23 cellular contexts compared by ENCODE assay signal in genomic region chr2:169968767-169969166, GRCh38.
DNase-seq lines count a peak whose midpoint lies in the region; ATAC-seq, FAIRE-seq and TF ChIP-seq lines count a peak whose summit lies in the region.
"Had no signal": no experiment of that assay in that cellular context is flagged by ENCODE, and none has a peak within 500 bp of the region (broad histone marks: within the 10 kb centered on the region; RNA-seq: fewer than 3 reads in every experiment).

No MANE protein-coding gene starts in this region.

- H3K4me3 Mint-ChIP-seq in nephron = no peak overlapping the region
- H3K4me3 Mint-ChIP-seq in mesothelial cell of epicardium = no peak overlapping the region
- H3K4me3 Mint-ChIP-seq in activated CD4-positive, alpha-beta T cell treated with anti-CD3 and anti-CD28 coated beads for 36 hours = no peak overlapping the region
- H3K4me3 Mint-ChIP-seq: CD14-positive monocyte; CD4-positive, alpha-beta T cell; CD8-positive, alpha-beta memory T cell had no signal

- H3K4me2 ChIP-seq in endothelial cell of umbilical vein (ENCODE audit: insufficient read depth, low read length) = no peak overlapping the region
- H3K4me2 ChIP-seq: A549; BLaER1 treated with 17β-estradiol and CSF1 and Interleukin-3, amounts not matched to agents 10 nM and 100 nM had no signal

- H3K4me1 ChIP-seq in HEK293 (ENCODE audit: control insufficient read depth, insufficient read depth, low read length) (peaks cover 10% of the 10 kb centered on the region), endothelial cell of umbilical vein (ENCODE audit: control insufficient read depth, extremely low read depth, insufficient read depth, low read length) (peaks cover 9% of the 10 kb centered on the region)
- H3K4me1 ChIP-seq: A549; BE2C; BLaER1 treated with 17β-estradiol and CSF1 and Interleukin-3, amounts not matched to agents 10 nM and 100 nM; HAP-1 had no signal

- FAIRE-seq in D721Med (lab: Jason Lieb, UNC) (peak; percentile 61), endothelial cell of umbilical vein (lab: Jason Lieb, UNC) (no peak)
- FAIRE-seq: A549, G401.6, GM12892, H54 had no signal

- H3K4me3 ChIP-seq in HEK293 (ENCODE audit: low read depth, low read length) (no peak overlapping the region), endothelial cell of umbilical vein (replicated peaks in 1 of 3; ENCODE audit: insufficient read depth in 1 of 3, low read depth in 1 of 3, low read length in 3 of 3) (no peak overlapping the region)
- H3K4me3 ChIP-seq: A549; BLaER1 treated with 17β-estradiol and CSF1 and Interleukin-3, amounts not matched to agents 10 nM and 100 nM; HAP-1 had no signal

- no peaks in the 10 kb centered on the region for H3K9me1 ChIP-seq in endothelial cell of umbilical vein (replicated peaks; ENCODE audit: control insufficient read depth, extremely low read depth, insufficient read depth, low read length)

- TF ChIP-seq CTCF in D721Med (IDR thresholded peaks at IDR 0.05; ENCODE audit: insufficient read depth, missing control alignments) (no peak), HEK293 (tag by site-specific recombination; IDR thresholded peaks at IDR 0.05) (no peak), endothelial cell of umbilical vein (IDR thresholded peaks at IDR 0.05; ENCODE audit: extremely low read depth in 1 of 2, insufficient read depth in 1 of 2, low read depth in 1 of 2, low read length in 2 of 2) (no peak), nephron (IDR thresholded peaks at IDR 0.05; ENCODE audit: unreplicated experiment in 3 of 3) (no peak), mesothelial cell of epicardium (IDR thresholded peaks at IDR 0.05; ENCODE audit: unreplicated experiment) (no peak)

- no peak overlapping the region for H2AFZ ChIP-seq in endothelial cell of umbilical vein (ENCODE audit: low read depth, low read length)

- no peaks in the 10 kb centered on the region for H3K9me3 ChIP-seq in HEK293 (ENCODE audit: control insufficient read depth, insufficient read depth, low read depth, low read length)
- no peaks in the 10 kb centered on the region for H3K9me3 ChIP-seq in endothelial cell of umbilical vein (replicated peaks; ENCODE audit: control insufficient read depth, insufficient read depth, low read length)
- H3K9me3 ChIP-seq: BE2C, HAP-1 had no signal

- no peak for TF ChIP-seq POLR2A in endothelial cell of umbilical vein (IDR thresholded peaks at IDR 0.05; ENCODE audit: low read depth, low read length)

- peaks cover 0 to 7% of the 10 kb centered on the region in 2 experiments; a peak in 1 of 3 replicates for H3K36me3 ChIP-seq in HEK293 (ENCODE audit: control insufficient read depth in 2 of 2, insufficient read depth in 1 of 2, low read length in 2 of 2)
- H3K36me3 ChIP-seq in endothelial cell of umbilical vein (ENCODE audit: control insufficient read depth in 2 of 2, extremely low read depth in 1 of 2, insufficient read depth in 2 of 2, low read length in 2 of 2) = no peaks in the 10 kb centered on the region
- H3K36me3 ChIP-seq: BE2C, HAP-1 had no signal

- peak overlapping the region in 2 of 3 experiments; percentile 1 to 3 for H3K27ac Mint-ChIP-seq in nephron
- H3K27ac Mint-ChIP-seq in mesothelial cell of epicardium = no peak overlapping the region
- no peak overlapping the region for H3K27ac Mint-ChIP-seq in activated CD4-positive, alpha-beta T cell treated with anti-CD3 and anti-CD28 coated beads for 36 hours
- H3K27ac Mint-ChIP-seq: CD4-positive, alpha-beta T cell; CD8-positive, alpha-beta memory T cell had no signal

- intact Hi-C loops in endothelial cell of umbilical vein (cut with micrococcal nuclease) = no loop called here
- intact Hi-C loops in activated CD4-positive, alpha-beta T cell treated with anti-CD3 and anti-CD28 coated beads for 36 hours (cut with DNase I, micrococcal nuclease) = no loop called here

- CTCF ChIA-PET in HEK293 (lab: Yijun Ruan, JAX) = no interaction called here
- CTCF ChIA-PET in endothelial cell of umbilical vein (lab: Charles Lee) = no interaction called here
- CTCF ChIA-PET in activated CD4-positive, alpha-beta T cell treated with anti-CD3 and anti-CD28 coated beads for 36 hours (lab: Charles Lee) = interaction anchor here (1.0 to 1.1 kb wide), 2 partner anchors 11 to 44 kb away, joined by 3 to 5 read pairs; no protein-coding TSS in a partner anchor

- POLR2A ChIA-PET in HEK293 (lab: Yijun Ruan, JAX) = no interaction called here
- POLR2A ChIA-PET in endothelial cell of umbilical vein (lab: Charles Lee) = no interaction called here
- POLR2A ChIA-PET in activated CD4-positive, alpha-beta T cell treated with anti-CD3 and anti-CD28 coated beads for 36 hours (lab: Charles Lee) = no interaction called here

- H3K4me1 Mint-ChIP-seq in nephron (no peaks in the 10 kb centered on the region), mesothelial cell of epicardium (peaks cover 10% of the 10 kb centered on the region)
- H3K4me1 Mint-ChIP-seq in activated CD4-positive, alpha-beta T cell treated with anti-CD3 and anti-CD28 coated beads for 36 hours = no peaks in the 10 kb centered on the region
- H3K4me1 Mint-ChIP-seq: CD14-positive monocyte; CD8-positive, alpha-beta memory T cell had no signal

- H3K27ac ChIP-seq in HEK293 (ENCODE audit: extremely low read depth, low read depth, low read length) (no peak overlapping the region), endothelial cell of umbilical vein (ENCODE audit: insufficient read depth, low read depth, low read length) (no peak overlapping the region)
- H3K27ac ChIP-seq: A549; BLaER1 treated with 17β-estradiol and CSF1 and Interleukin-3, amounts not matched to agents 10 nM and 100 nM had no signal

- H3K9me3 Mint-ChIP-seq in nephron (peaks cover 22% of the 10 kb centered on the region), mesothelial cell of epicardium (peaks cover 24% of the 10 kb centered on the region)
- peaks cover 3% of the 10 kb centered on the region for H3K9me3 Mint-ChIP-seq in activated CD4-positive, alpha-beta T cell treated with anti-CD3 and anti-CD28 coated beads for 36 hours (ENCODE audit: low read depth)
- H3K9me3 Mint-ChIP-seq: CD4-positive, alpha-beta T cell had no signal

- ATAC-seq in activated CD4-positive, alpha-beta T cell treated with anti-CD3 and anti-CD28 coated beads for 36 hours = no peak
- ATAC-seq: A549 had no signal

- no peaks in the 10 kb centered on the region for H3K27me3 ChIP-seq in endothelial cell of umbilical vein (ENCODE audit: control insufficient read depth in 2 of 2, insufficient read depth in 2 of 2, low read length in 2 of 2)
- H3K27me3 ChIP-seq: BE2C; BLaER1 treated with 17β-estradiol and CSF1 and Interleukin-3, amounts not matched to agents 10 nM and 100 nM had no signal

- H3K9ac ChIP-seq in endothelial cell of umbilical vein (replicated peaks; ENCODE audit: extremely low read depth, insufficient read depth, low read length) = no peak overlapping the region
- H3K9ac ChIP-seq: BLaER1 treated with 17β-estradiol and CSF1 and Interleukin-3, amounts not matched to agents 10 nM and 100 nM had no signal

- no peaks in the 10 kb centered on the region for H3K27me3 Mint-ChIP-seq in nephron (ENCODE audit: low read depth)
- no peaks in the 10 kb centered on the region for H3K27me3 Mint-ChIP-seq in mesothelial cell of epicardium (ENCODE audit: low read depth)
- H3K27me3 Mint-ChIP-seq in activated CD4-positive, alpha-beta T cell treated with anti-CD3 and anti-CD28 coated beads for 36 hours = no peaks in the 10 kb centered on the region
- H3K27me3 Mint-ChIP-seq: CD4-positive, alpha-beta T cell; CD8-positive, alpha-beta memory T cell had no signal

- H3K36me3 Mint-ChIP-seq in nephron (ENCODE audit: low read depth) (peaks cover 59% of the 10 kb centered on the region), mesothelial cell of epicardium (peaks cover 35% of the 10 kb centered on the region)
- H3K36me3 Mint-ChIP-seq in activated CD4-positive, alpha-beta T cell treated with anti-CD3 and anti-CD28 coated beads for 36 hours (ENCODE audit: low read depth) = peaks cover 42% of the 10 kb centered on the region

- H4K20me1 ChIP-seq in endothelial cell of umbilical vein (replicated peaks; ENCODE audit: control insufficient read depth, extremely low read depth, insufficient read depth, low read length) = no peaks in the 10 kb centered on the region
- H4K20me1 ChIP-seq: BLaER1 treated with 17β-estradiol and CSF1 and Interleukin-3, amounts not matched to agents 10 nM and 100 nM had no signal

- no TSS peak for BruUV-seq in endothelial cell of umbilical vein (replicated peaks; lab: Mats Ljungman, UMichigan)

- dilution Hi-C loops in endothelial cell of umbilical vein (cut with MboI; ENCODE audit: extremely low pct_ligation_motif_present, low sequenced_read_pairs) = no loop called here

- DNase-seq in D721Med (ENCODE audit: insufficient read length, low spot score) (no peak), endothelial cell of umbilical vein (ENCODE audit: low read depth, low spot score) (peak; percentile 6), NCI-H446 (lab: John Stamatoyannopoulos, UW) (no peak), mesothelial cell of epicardium (ENCODE audit: low spot score in 2 of 2, unreplicated experiment in 2 of 2) (no peak)
- no peak for DNase-seq in activated CD4-positive, alpha-beta T cell treated with anti-CD3 and anti-CD28 coated beads for 36 hours
- DNase-seq: 8988T; ACHN; AML-193; BE2C; CD4-positive, alpha-beta T cell; CD8-positive, alpha-beta memory T cell; DMS53; DMS79 treated with DMSO at 0.1 percent for 48 hours; GOT3 had no signal

- no peaks in the 10 kb centered on the region for H3K79me2 ChIP-seq in endothelial cell of umbilical vein (ENCODE audit: control insufficient read depth, insufficient read depth, low read length)

TF ChIP-seq in HEK293, 187 proteins besides CTCF, POLR2A, EP300 and RAD21 (continues in another document):
- no peak for TF ChIP-seq ZNF114 (tag by site-specific recombination; IDR thresholded peaks at IDR 0.05)
- TF ChIP-seq ZNF777 (tag by site-specific recombination; IDR thresholded peaks at IDR 0.05; ENCODE audit: borderline replicate concordance) = no peak
- no peak for TF ChIP-seq BCL11A (tag by site-specific recombination; IDR thresholded peaks at IDR 0.05; ENCODE audit: low read depth)
- no peak for TF ChIP-seq ZBTB8A (tag by site-specific recombination; IDR thresholded peaks at IDR 0.05)
- no peak for TF ChIP-seq ZNF558 (tag by site-specific recombination; IDR thresholded peaks at IDR 0.05)
- TF ChIP-seq ZNF391 (tag by site-specific recombination; IDR thresholded peaks at IDR 0.05; ENCODE audit: borderline replicate concordance, low read depth) = no peak
- TF ChIP-seq FEZF1 (tag by site-specific recombination; IDR thresholded peaks at IDR 0.05) = peak; percentile 70

TF ChIP-seq in endothelial cell of umbilical vein, 7 proteins besides CTCF, POLR2A, EP300 and RAD21 (continues in another document):
- TF ChIP-seq POLR2AphosphoS5 (IDR thresholded peaks at IDR 0.05; ENCODE audit: insufficient read depth, low read depth, low read length) = no peak
- TF ChIP-seq MYC (IDR thresholded peaks at IDR 0.05; ENCODE audit: low read depth, low read length) = no peak
- no peak for TF ChIP-seq EZH2 (IDR thresholded peaks at IDR 0.05; ENCODE audit: borderline replicate concordance, low read depth, low read length, severe bottlenecking)
- TF ChIP-seq MAX (IDR thresholded peaks at IDR 0.05; ENCODE audit: insufficient read depth, insufficient read length) = no peak
- TF ChIP-seq FOS (IDR thresholded peaks at IDR 0.05; ENCODE audit: borderline replicate concordance, insufficient read depth, low read length) = no peak

Comparison
In these comparisons a context has a peak if more than half of its experiments do, and no peak if none do; other contexts are left out.
1. H3K27ac Mint-ChIP-seq: peak in nephron (2 of 3); none in mesothelial cell of epicardium (single experiment) and activated CD4-positive, alpha-beta T cell treated with anti-CD3 and anti-CD28 coated beads for 36 hours (single experiment).